30 cellular contexts compared by ENCODE assay signal in genomic region chr2:35784777-35785176, GRCh38.
"Had no signal": no experiment of that assay in that cellular context is flagged by ENCODE, and none has a peak within 500 bp of the region (broad histone marks: within the 10 kb centered on the region; RNA-seq: fewer than 3 reads in every experiment).

No MANE protein-coding gene starts in this region.

- H3K27ac ChIP-seq: brain microvascular endothelial cell, coronary artery, dorsolateral prefrontal cortex, esophagus muscularis mucosa, foreskin keratinocyte, gastrocnemius medialis, heart right ventricle, hepatocyte, WERI-Rb-1 had no signal

- H2AFZ ChIP-seq: hepatocyte had no signal

- FAIRE-seq: astrocyte, bronchial epithelial cell had no signal

- H3K4me2 ChIP-seq: hepatocyte had no signal

- ATAC-seq: activated CD4-positive, CD25-positive, alpha-beta regulatory T cell treated with anti-CD3 and anti-CD28 coated beads, Interleukin-2, amount 50 U/mL, for 24 hours; activated CD8-positive, alpha-beta T cell treated with anti-CD3 and anti-CD28 coated beads for 36 hours; activated T-cell treated with anti-CD3 and anti-CD28 coated beads, Interleukin-2, amount 50 U/mL, for 4 hours; activated T-helper 17 cell treated with anti-CD3 and anti-CD28 coated beads, Interleukin-2, amount 50 U/mL, for 72 hours; effector memory CD8-positive, alpha-beta T cell; foreskin keratinocyte; gastrocnemius medialis; heart right ventricle had no signal

- H3K9me3 ChIP-seq: esophagus muscularis mucosa, gastrocnemius medialis had no signal

- H3K27me3 ChIP-seq: brain microvascular endothelial cell, dorsolateral prefrontal cortex, esophagus muscularis mucosa, foreskin keratinocyte, gastrocnemius medialis, heart right ventricle, hepatocyte had no signal

- H3K79me2 ChIP-seq: hepatocyte had no signal

- H3K4me3 ChIP-seq: coronary artery, dorsolateral prefrontal cortex, esophagus muscularis mucosa, gastrocnemius medialis, heart right ventricle, hepatocyte had no signal

- DNase-seq: activated B cell treated with CpG ODN at 0.5 μM for 24 hours; activated CD4-positive, alpha-beta T cell treated with anti-CD3 and anti-CD28 coated beads for 48 hours; activated CD4-positive, alpha-beta T cell treated with anti-CD3 and anti-CD28 coated beads, Interleukin-2, amount 50 U/mL, for 1 hour; activated CD4-positive, alpha-beta T cell treated with anti-CD3 and anti-CD28 coated beads, Interleukin-2, amount 50 U/mL, for 48 hours; activated CD8-positive, alpha-beta memory T cell treated with anti-CD3 and anti-CD28 coated beads for 24 hours; activated CD8-positive, alpha-beta T cell treated with anti-CD3 and anti-CD28 coated beads for 36 hours; activated effector memory CD4-positive, alpha-beta T cell treated with Interleukin-2 at 50 U/mL for 16 hours; activated gamma-delta T cell treated with Interleukin-2 at 50 U/mL for 16 hours; activated naive CD4-positive, alpha-beta T cell treated with anti-CD3 and anti-CD28 coated beads, Interleukin-2, amount 50 U/mL, for 16 hours; activated naive CD4-positive, alpha-beta T cell treated with Interleukin-2 at 50 U/mL for 16 hours; activated T-cell treated with anti-CD3 and anti-CD28 coated beads, Interleukin-2, amount 50 U/mL, for 4 hours; amniotic stem cell; anterior cingulate cortex; brain microvascular endothelial cell; dorsolateral prefrontal cortex; effector memory CD8-positive, alpha-beta T cell; erythroblast; foreskin keratinocyte; gastrocnemius medialis; glutamatergic neuron; heart right ventricle; T1000; WERI-Rb-1 had no signal

- H3K4me1 ChIP-seq: esophagus muscularis mucosa, foreskin keratinocyte, gastrocnemius medialis, heart right ventricle had no signal

- H3K36me3 ChIP-seq: brain microvascular endothelial cell, esophagus muscularis mucosa, gastrocnemius medialis, heart right ventricle, WERI-Rb-1 had no signal
